2 cellular contexts compared by ENCODE assay signal in genomic region chr1:26772687-26773086, GRCh38.
TF ChIP-seq lines count a peak whose summit lies in the region.

No MANE protein-coding gene starts in this region.

TF ChIP-seq in endothelial cell of umbilical vein, 7 proteins besides CTCF, POLR2A, EP300 and RAD21:
- TF ChIP-seq MYC (IDR thresholded peaks at IDR 0.05; ENCODE audit: low read depth, low read length) (no peak), JUN (IDR thresholded peaks at IDR 0.05; ENCODE audit: borderline replicate concordance, insufficient read depth, insufficient read length, low read depth) (peak; percentile 38), GATA2 (IDR thresholded peaks at IDR 0.05; ENCODE audit: insufficient read depth, insufficient read length, low read depth, low read length) (no peak), POLR2AphosphoS5 (IDR thresholded peaks at IDR 0.05; ENCODE audit: insufficient read depth, low read depth, low read length) (no peak), EZH2 (IDR thresholded peaks at IDR 0.05; ENCODE audit: borderline replicate concordance, low read depth, low read length, severe bottlenecking) (no peak)

TF ChIP-seq in HepG2, 621 proteins besides CTCF, POLR2A, EP300 and RAD21:
- TF ChIP-seq SAFB2 (CRISPR knock-in tag; IDR thresholded peaks at IDR 0.05; ENCODE audit: borderline replicate concordance, low read depth) (no peak), ZBTB44 (CRISPR knock-in tag; IDR thresholded peaks at IDR 0.05) (no peak), ZNF720 (CRISPR knock-in tag; IDR thresholded peaks at IDR 0.05) (no peak), MLXIP (CRISPR knock-in tag; IDR thresholded peaks at IDR 0.05; ENCODE audit: borderline replicate concordance) (no peak), AHR (CRISPR knock-in tag; IDR thresholded peaks at IDR 0.05) (no peak)
